In genomic region chr6:113818528-113818927, GRCh38 we compare ENCODE assay signal across 22 cellular contexts. TPM values are rescaled to one million over a fixed set of nuclear protein-coding genes. Genes with fewer than 3 reads are reported as not detected.
DNase-seq lines count a peak whose midpoint lies in the region; ATAC-seq, FAIRE-seq and TF ChIP-seq lines count a peak whose summit lies in the region.
"Had no signal": no experiment of that assay in that cellular context is flagged by ENCODE, and none has a peak within 500 bp of the region (broad histone marks: within the 10 kb centered on the region; RNA-seq: fewer than 3 reads in every experiment).

No MANE protein-coding gene starts in this region.

- intact Hi-C loops in breast epithelium (cut with DNase I; ENCODE audit: low total_unique reads): no loop called here

- H4K20me1 ChIP-seq in astrocyte (ENCODE audit: insufficient read depth, low read length) (no peaks in the 10 kb centered on the region), smooth muscle cell (ENCODE audit: low read depth) (no peaks in the 10 kb centered on the region)

- H3K27ac ChIP-seq in astrocyte (ENCODE audit: low read depth, low read length): no peak overlapping the region
- no peak overlapping the region for H3K27ac ChIP-seq in smooth muscle cell (ENCODE audit: low read depth)
- no peak overlapping the region for H3K27ac ChIP-seq in breast epithelium
- H3K27ac ChIP-seq: neural progenitor cell, RWPE1, upper lobe of right lung had no signal

- H3K4me3 Mint-ChIP-seq in astrocyte (ENCODE audit: unreplicated experiment): no peak overlapping the region
- H3K4me3 Mint-ChIP-seq: CD4-positive, alpha-beta memory T cell; neural progenitor cell; T-helper 1 cell treated with Interleukin-12 subunit alpha and Interleukin-12 subunit beta and Interleukin-4 antibody, amounts not matched to agents 30 μg/mL and 1 μg/mL, for 36 hours had no signal

- H3F3A ChIP-seq in smooth muscle cell (ENCODE audit: low read depth): peaks cover 5% of the 10 kb centered on the region

- no peaks in the 10 kb centered on the region for H3K79me2 ChIP-seq in astrocyte (ENCODE audit: insufficient read depth, low read length)
- no peaks in the 10 kb centered on the region for H3K79me2 ChIP-seq in smooth muscle cell (ENCODE audit: low read depth)

- H3K4me3 ChIP-seq in astrocyte (ENCODE audit: insufficient read depth, low read depth, low read length) (no peak overlapping the region), smooth muscle cell (no peak overlapping the region), breast epithelium (no peak overlapping the region)
- H3K4me3 ChIP-seq: lung, neural progenitor cell, upper lobe of right lung had no signal

- no peaks in the 10 kb centered on the region for H3K27me3 Mint-ChIP-seq in astrocyte (ENCODE audit: low read depth, unreplicated experiment)

- WGBS in smooth muscle cell (ENCODE audit: low lambda C conversion rate): 91% methylated on average over 2 of the region's 2 CpGs

- TF ChIP-seq CTCF in astrocyte (IDR thresholded peaks at IDR 0.05; ENCODE audit: insufficient read depth, low read depth, low read length) (no peak), smooth muscle cell (IDR thresholded peaks at IDR 0.05; ENCODE audit: borderline replicate concordance, insufficient read depth, poor library complexity, severe bottlenecking) (no peak), breast epithelium (IDR thresholded peaks at IDR 0.05) (no peak)

- DNase-seq in SIG-M5 treated with dmso at 0.1 percent for 504 hours (lab: John Stamatoyannopoulos, UW; ENCODE audit: unreplicated experiment): peak; percentile 20
- no peak for DNase-seq in SIG-M5 (lab: John Stamatoyannopoulos, UW)
- DNase-seq in astrocyte (ENCODE audit: low read depth): no peak
- no peak for DNase-seq in left lobe of liver (ENCODE audit: low spot score)
- no peak for DNase-seq in smooth muscle cell (lab: John Stamatoyannopoulos, UW; ENCODE audit: unreplicated experiment)
- no peak for DNase-seq in NCI-H2196 (lab: John Stamatoyannopoulos, UW; ENCODE audit: unreplicated experiment)
- no peak for DNase-seq in breast epithelium (ENCODE audit: low spot score in 2 of 2)
- DNase-seq: activated CD8-positive, alpha-beta memory T cell treated with anti-CD3 and anti-CD28 coated beads, Interleukin-2, amount 50 U/mL, for 4 hours; activated naive CD4-positive, alpha-beta T cell; CD4-positive, alpha-beta memory T cell; H7; NCI-H2081 treated with DMSO at 0.1 percent for 48 hours; NCI-H748 treated with DMSO at 0.1 percent for 48 hours; stimulated activated naive CD4-positive, alpha-beta T cell; upper lobe of right lung had no signal

- no peaks in the 10 kb centered on the region for H3K9me3 Mint-ChIP-seq in astrocyte (ENCODE audit: unreplicated experiment)
- H3K9me3 Mint-ChIP-seq: CD4-positive, alpha-beta memory T cell; neural progenitor cell; T-helper 1 cell treated with Interleukin-12 subunit alpha and Interleukin-12 subunit beta and Interleukin-4 antibody, amounts not matched to agents 30 μg/mL and 1 μg/mL, for 36 hours had no signal

- no peaks in the 10 kb centered on the region for H3K27me3 ChIP-seq in astrocyte (ENCODE audit: insufficient read depth, low read length)
- H3K27me3 ChIP-seq in smooth muscle cell (ENCODE audit: low read depth): no peaks in the 10 kb centered on the region
- no peaks in the 10 kb centered on the region for H3K27me3 ChIP-seq in breast epithelium
- H3K27me3 ChIP-seq: neural progenitor cell, upper lobe of right lung had no signal

- H3K9me3 ChIP-seq in astrocyte (ENCODE audit: insufficient read depth, low read depth, low read length): no peaks in the 10 kb centered on the region
- H3K9me3 ChIP-seq in smooth muscle cell (replicated peaks; ENCODE audit: low read depth): no peaks in the 10 kb centered on the region
- H3K9me3 ChIP-seq in breast epithelium: no peaks in the 10 kb centered on the region
- H3K9me3 ChIP-seq: upper lobe of right lung had no signal

- no peaks in the 10 kb centered on the region for H3K36me3 Mint-ChIP-seq in astrocyte (ENCODE audit: low read depth, unreplicated experiment)
- H3K36me3 Mint-ChIP-seq: CD4-positive, alpha-beta memory T cell; neural progenitor cell had no signal

- peak overlapping the region; percentile 94 for H3K27ac Mint-ChIP-seq in astrocyte (ENCODE audit: unreplicated experiment)
- H3K27ac Mint-ChIP-seq: CD4-positive, alpha-beta memory T cell; neural progenitor cell; T-helper 1 cell treated with Interleukin-12 subunit alpha and Interleukin-12 subunit beta and Interleukin-4 antibody, amounts not matched to agents 30 μg/mL and 1 μg/mL, for 36 hours had no signal

- peaks cover 21% of the 10 kb centered on the region for H3K4me1 Mint-ChIP-seq in astrocyte (ENCODE audit: low read depth, unreplicated experiment)
- H3K4me1 Mint-ChIP-seq: CD4-positive, alpha-beta memory T cell; neural progenitor cell had no signal

- H3K9ac ChIP-seq in astrocyte (ENCODE audit: low read length): no peak overlapping the region
- H3K9ac ChIP-seq in smooth muscle cell (ENCODE audit: low read depth): no peak overlapping the region
- H3K9ac ChIP-seq: neural progenitor cell had no signal

- H3K4me1 ChIP-seq in astrocyte (ENCODE audit: insufficient read depth, low read length) (peaks cover 6% of the 10 kb centered on the region), smooth muscle cell (ENCODE audit: low read depth) (peaks cover 3% of the 10 kb centered on the region), breast epithelium (no peaks in the 10 kb centered on the region)

- no peaks in the 10 kb centered on the region for H3K36me3 ChIP-seq in astrocyte (ENCODE audit: insufficient read depth, low read length)
- H3K36me3 ChIP-seq in smooth muscle cell (ENCODE audit: low read depth): no peaks in the 10 kb centered on the region
- H3K36me3 ChIP-seq in breast epithelium: no peaks in the 10 kb centered on the region
- H3K36me3 ChIP-seq: neural progenitor cell, upper lobe of right lung had no signal

- no peak overlapping the region for H2AFZ ChIP-seq in astrocyte (ENCODE audit: low read depth, low read length)
- no peak overlapping the region for H2AFZ ChIP-seq in smooth muscle cell (ENCODE audit: low read depth)
- H2AFZ ChIP-seq: neural progenitor cell had no signal

- TF ChIP-seq POLR2A in breast epithelium (IDR thresholded peaks at IDR 0.05): no peak

- no peak for FAIRE-seq in astrocyte (lab: Jason Lieb, UNC)
- FAIRE-seq: GM12892 had no signal

- peak; percentile 36 for ATAC-seq in left lobe of liver
- no peak for ATAC-seq in esophagus mucosa
- ATAC-seq: activated CD4-positive, CD25-positive, alpha-beta regulatory T cell treated with anti-CD3 and anti-CD28 coated beads, Interleukin-2, amount 50 U/mL, for 24 hours; upper lobe of right lung had no signal

- no peak overlapping the region for H3K4me2 ChIP-seq in astrocyte (ENCODE audit: low read length)
- H3K4me2 ChIP-seq in smooth muscle cell: peak overlapping the region; percentile 4
- H3K4me2 ChIP-seq: neural progenitor cell had no signal

RNA-seq across cellular contexts. Expression of gene MARCKS, which starts 38.6 kb away (rescaled TPM):
- 240 and 261 TPM in 2 replicates for total RNA-seq in astrocyte
- 8.1 TPM for total RNA-seq in left lobe of liver
- total RNA-seq in smooth muscle cell: 206 and 217 TPM in 2 replicates
- 157 and 172 TPM in 2 replicates for polyA plus RNA-seq in smooth muscle cell
- 10 to 100 TPM; 19.8 to 54.4 (median 50.8) TPM for total RNA-seq in breast epithelium
- 86.2 TPM for total RNA-seq in esophagus mucosa
